ENCODE assay signal across 8 cellular contexts in genomic region chr14:81170829-81171195, GRCh38. TPM values are rescaled to one million over a fixed set of nuclear protein-coding genes. Genes with fewer than 3 reads are reported as not detected.
DNase-seq lines count a peak whose midpoint lies in the region; ATAC-seq and TF ChIP-seq lines count a peak whose summit lies in the region.

No MANE protein-coding gene starts in this region.

- peak overlapping the region in 6 of 7 donors; percentile 87 to 96 (median 92) for H3K4me3 Mint-ChIP-seq in CD8-positive, alpha-beta memory T cell

- H3K9ac ChIP-seq in parathyroid adenoma = no peak overlapping the region

- no peaks in the 10 kb centered on the region for H3K79me2 ChIP-seq in OCI-LY7 (ENCODE audit: insufficient read depth, low read depth, low read length)
- H3K79me2 ChIP-seq in parathyroid adenoma = no peaks in the 10 kb centered on the region

- H3K9me3 Mint-ChIP-seq in CD8-positive, alpha-beta memory T cell = no peaks in the 10 kb centered on the region

- peaks cover 18% of the 10 kb centered on the region for H3K4me1 ChIP-seq in CD8-positive, alpha-beta memory T cell (ENCODE audit: insufficient read depth, low read length)
- peaks cover 48% of the 10 kb centered on the region for H3K4me1 ChIP-seq in OCI-LY7 (ENCODE audit: insufficient read depth, low read length, poor library complexity, severe bottlenecking)
- H3K4me1 ChIP-seq in effector memory CD4-positive, alpha-beta T cell (ENCODE audit: control insufficient read depth, insufficient read depth, low read length, poor library complexity, severe bottlenecking) = peaks cover 8% of the 10 kb centered on the region
- H3K4me1 ChIP-seq in parathyroid adenoma = peaks cover 7% of the 10 kb centered on the region

- POLR2A ChIA-PET in CD8-positive, alpha-beta memory T cell (lab: Charles Lee) = interaction anchor here (1.0 to 1.8 kb wide), 4 partner anchors 48 to 184 kb away, joined by 3 to 24 read pairs (median 8); partner anchors contain the start of gene GTF2A1
- POLR2A ChIA-PET in OCI-LY7 (lab: Charles Lee) = interaction anchor here (0.6 to 3.0 kb wide), 9 partner anchors 9 to 445 kb away, joined by 3 to 20 read pairs (median 3); partner anchors contain the start of gene GTF2A1

- H3K36me3 Mint-ChIP-seq in CD8-positive, alpha-beta memory T cell = peaks cover 0 to 4% (median 0%) of the 10 kb centered on the region in 3 donors

- peak overlapping the region in 7 of 8 donors; percentile 90 to 97 (median 95) for H3K27ac Mint-ChIP-seq in CD8-positive, alpha-beta memory T cell

- H2AFZ ChIP-seq in OCI-LY7 (ENCODE audit: low read length) = peak overlapping the region; percentile 91; the same call in 1 of the 2 replicates
- H2AFZ ChIP-seq in parathyroid adenoma = peak overlapping the region; percentile 99

- no peak for TF ChIP-seq POLR2A in erythroblast (IDR thresholded peaks at IDR 0.05; ENCODE audit: low read length)

- TF ChIP-seq CTCF in OCI-LY7 (conservative IDR thresholded peaks at IDR 0.05; ENCODE audit: low read length) = peak; percentile 41; the same call in 1 of the 2 replicates
- TF ChIP-seq CTCF in parathyroid adenoma (IDR thresholded peaks at IDR 0.05) = no peak

- no peak overlapping the region for H3K4me3 ChIP-seq in CD8-positive, alpha-beta memory T cell (ENCODE audit: low read length)
- H3K4me3 ChIP-seq in OCI-LY7 (ENCODE audit: low read depth, low read length, poor library complexity, severe bottlenecking) (peak overlapping the region; percentile 62), parathyroid adenoma (ENCODE audit: low read depth, low read length) (peak overlapping the region; percentile 81)
- peak overlapping the region; percentile 56 for H3K4me3 ChIP-seq in effector memory CD4-positive, alpha-beta T cell (ENCODE audit: insufficient read depth, low read depth, low read length, poor library complexity, severe bottlenecking)

- H3K27ac ChIP-seq in CD8-positive, alpha-beta memory T cell (ENCODE audit: low read depth, low read length) = no peak overlapping the region
- H3K27ac ChIP-seq in OCI-LY7 (ENCODE audit: low read depth, low read length, poor library complexity, severe bottlenecking) (peak overlapping the region; percentile 62), parathyroid adenoma (peak overlapping the region; percentile 91)
- peak overlapping the region; percentile 76 for H3K27ac ChIP-seq in effector memory CD4-positive, alpha-beta T cell (ENCODE audit: insufficient read depth, low read length, poor library complexity, severe bottlenecking)

- H3K4me1 Mint-ChIP-seq in CD8-positive, alpha-beta memory T cell = peaks cover 27 to 30% (median 29%) of the 10 kb centered on the region in 3 donors

- H3K36me3 ChIP-seq in CD8-positive, alpha-beta memory T cell (ENCODE audit: insufficient read depth, low read length) = no peaks in the 10 kb centered on the region
- H3K36me3 ChIP-seq in OCI-LY7 (ENCODE audit: insufficient read depth, low read length) = peaks cover 12% of the 10 kb centered on the region
- H3K36me3 ChIP-seq in effector memory CD4-positive, alpha-beta T cell (ENCODE audit: control insufficient read depth, insufficient read depth, low read length) = no peaks in the 10 kb centered on the region
- H3K36me3 ChIP-seq in parathyroid adenoma (ENCODE audit: control insufficient read depth, insufficient read depth, low read length) = no peaks in the 10 kb centered on the region

- H3K9me3 ChIP-seq in CD8-positive, alpha-beta memory T cell (ENCODE audit: low read length) = no peaks in the 10 kb centered on the region
- no peaks in the 10 kb centered on the region for H3K9me3 ChIP-seq in OCI-LY7 (ENCODE audit: low read length)
- no peaks in the 10 kb centered on the region for H3K9me3 ChIP-seq in effector memory CD4-positive, alpha-beta T cell (ENCODE audit: control insufficient read depth, low read length)
- H3K9me3 ChIP-seq in parathyroid adenoma (ENCODE audit: control insufficient read depth, low read length) = no peaks in the 10 kb centered on the region

- no peaks in the 10 kb centered on the region for H3K27me3 Mint-ChIP-seq in CD8-positive, alpha-beta memory T cell

- intact Hi-C loops in OCI-LY7 (cut with micrococcal nuclease; ENCODE audit: unreplicated experiment) = loop anchor here (1.0 to 5.0 kb wide), 3 partner anchors 175 to 301 kb away; no protein-coding TSS in a partner anchor

- no peaks in the 10 kb centered on the region for H3K9me2 ChIP-seq in OCI-LY7 (ENCODE audit: insufficient read depth, low read length)

- no peaks in the 10 kb centered on the region for H3K27me3 ChIP-seq in CD8-positive, alpha-beta memory T cell (ENCODE audit: insufficient read depth, low read length, poor library complexity, severe bottlenecking)
- no peaks in the 10 kb centered on the region for H3K27me3 ChIP-seq in effector memory CD4-positive, alpha-beta T cell (replicated peaks; ENCODE audit: control insufficient read depth, insufficient read depth, low read length, poor library complexity, severe bottlenecking)
- no peaks in the 10 kb centered on the region for H3K27me3 ChIP-seq in parathyroid adenoma (ENCODE audit: control insufficient read depth, insufficient read depth, low read length)

- H3K4me2 ChIP-seq in OCI-LY7 (ENCODE audit: low read length) (peak overlapping the region; percentile 88), parathyroid adenoma (ENCODE audit: low read length) (peak overlapping the region; percentile 97)

- no peak for DNase-seq in CD8-positive, alpha-beta memory T cell
- no peak for DNase-seq in OCI-LY7 (ENCODE audit: low spot score)
- no peak for DNase-seq in effector memory CD4-positive, alpha-beta T cell
- DNase-seq in erythroblast (lab: John Stamatoyannopoulos, UW) = no peak
- DNase-seq in central memory CD4-positive, alpha-beta T cell = no peak

- ATAC-seq in GM21737 (IDR thresholded peaks at IDR 0.05; ENCODE audit: unreplicated experiment) = no peak
- ATAC-seq in HG03457 (IDR thresholded peaks at IDR 0.05; ENCODE audit: unreplicated experiment) = no peak

- no peaks in the 10 kb centered on the region for H4K20me1 ChIP-seq in OCI-LY7 (ENCODE audit: insufficient read depth, low read length)

- BruUV-seq in OCI-LY7 (replicated peaks; lab: Mats Ljungman, UMichigan) = TSS peak; percentile 94

- CTCF ChIA-PET in CD8-positive, alpha-beta memory T cell (lab: Charles Lee) = interaction anchor here (1.0 to 4.1 kb wide), 19 partner anchors 9 to 240 kb away, joined by 3 to 37 read pairs (median 5); partner anchors contain the start of gene TSHR
- CTCF ChIA-PET in OCI-LY7 (lab: Charles Lee; ENCODE audit: unreplicated experiment) = interaction anchor here (1.1 kb wide), 1 partner anchor 174 kb away, joined by 8 read pairs; no protein-coding TSS in a partner anchor

RNA-seq across cellular contexts. Expression of gene GTF2A1, which starts 49.9 kb away (rescaled TPM):
- total RNA-seq in CD8-positive, alpha-beta memory T cell = 10 to 100 TPM; 49.4 TPM
- polyA plus RNA-seq in CD8-positive, alpha-beta memory T cell = 8.2 TPM
- total RNA-seq in OCI-LY7 (2014; rRNA removed; shearing (Covaris generic)) = 32.5 and 35.1 TPM in 2 replicates
- 69.8 and 70.6 TPM in 2 replicates for total RNA-seq in OCI-LY7 (2022)
